ENCODE assay signal across 14 cellular contexts in the genomic region with DNA sequence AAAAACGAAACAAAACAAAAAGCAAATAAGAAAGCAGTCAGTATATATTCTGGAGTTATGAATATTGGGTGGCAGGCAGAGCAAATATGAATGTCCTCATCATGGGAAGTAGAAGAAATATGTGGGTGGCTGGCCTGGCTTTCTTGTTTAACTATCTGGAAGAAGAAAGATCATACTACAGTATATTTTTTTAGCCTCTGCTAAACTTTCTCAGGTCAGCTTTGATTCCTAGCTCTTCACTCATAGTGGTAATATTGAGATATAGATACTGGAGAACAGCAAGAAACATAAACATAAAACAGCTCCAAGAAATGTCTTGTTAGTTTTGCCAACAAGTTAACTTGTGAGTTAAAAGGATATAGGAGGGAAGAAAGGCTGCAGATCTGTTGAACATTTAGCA.
DNase-seq lines count a peak whose midpoint lies in the region; ATAC-seq and TF ChIP-seq lines count a peak whose summit lies in the region.
"Had no signal": no experiment of that assay in that cellular context is flagged by ENCODE, and none has a peak within 500 bp of the region (broad histone marks: within the 10 kb centered on the region; RNA-seq: fewer than 3 reads in every experiment).

No MANE protein-coding gene starts in this region.

- H3K79me2 ChIP-seq in PC-9 (ENCODE audit: low read depth), result peaks cover 85% of the 10 kb centered on the region

- intact Hi-C loops in PC-9 (cut with micrococcal nuclease; ENCODE audit: unreplicated experiment) (no loop called here), colonic mucosa (cut with DNase I) (no loop called here), dorsolateral prefrontal cortex (cut with DNase I) (no loop called here)

- peak overlapping the region; percentile 78 for H3K4me2 ChIP-seq in PC-9

- no peak overlapping the region for H2AFZ ChIP-seq in PC-9

- H3K9me3 ChIP-seq in PC-9 (ENCODE audit: insufficient read depth, low read depth), result no peaks in the 10 kb centered on the region
- H3K9me3 ChIP-seq in colonic mucosa, result no peaks in the 10 kb centered on the region
- no peaks in the 10 kb centered on the region for H3K9me3 ChIP-seq in mucosa of rectum (ENCODE audit: control insufficient read depth in 2 of 2, low read length in 2 of 2)

- peak overlapping the region; percentile 97 for H3K27ac ChIP-seq in 22Rv1
- peak overlapping the region; percentile 95 for H3K27ac ChIP-seq in PC-9
- peak overlapping the region; percentile 92 for H3K27ac ChIP-seq in colonic mucosa
- H3K27ac ChIP-seq in mucosa of rectum (ENCODE audit: low read depth in 2 of 2, low read length in 2 of 2), result peak overlapping the region; percentile 93 to 96
- no peak overlapping the region for H3K27ac ChIP-seq in dorsolateral prefrontal cortex

- H3K4me3 ChIP-seq in PC-9, result peak overlapping the region; percentile 26; the same call in 1 of the 2 replicates
- H3K4me3 ChIP-seq in colonic mucosa, result no peak overlapping the region
- H3K4me3 ChIP-seq in mucosa of rectum (ENCODE audit: low read length in 2 of 2), result no peak overlapping the region
- no peak overlapping the region for H3K4me3 ChIP-seq in dorsolateral prefrontal cortex

- peak overlapping the region in 1 of 2 donors; percentile 81 for H3K9ac ChIP-seq in colonic mucosa (ENCODE audit: low read depth in 2 of 2, low read length in 2 of 2)
- H3K9ac ChIP-seq in mucosa of rectum (ENCODE audit: low read depth in 1 of 2, low read length in 2 of 2), result peak overlapping the region in 1 of 2 donors; percentile 72

- DNase-seq in PC-9 (no peak), colonic mucosa (no peak), dorsolateral prefrontal cortex (no peak), NCI-H510A treated with DMSO at 0.1 percent for 48 hours (lab: John Stamatoyannopoulos, UW) (no peak)
- DNase-seq in NK-92 treated with Interleukin-12 subunit alpha and Interleukin-12 subunit beta, amount 100 ng/mL, for 24 hours (lab: John Stamatoyannopoulos, UW), result no peak
- DNase-seq: activated CD4-positive, alpha-beta T cell treated with anti-CD3 and anti-CD28 coated beads for 1 hour; EL; GOT3; NCI-H187; stimulated activated CD4-positive, alpha-beta T cell treated with anti-CD3 and anti-CD28 coated beads, Interleukin-12 subunit alpha, Interleukin-12 subunit beta, amount 100 ng/mL, for 4 hours had no signal

- peaks cover 66% of the 10 kb centered on the region for H3K4me1 ChIP-seq in PC-9 (replicated peaks; ENCODE audit: insufficient read depth)
- peaks cover 18% of the 10 kb centered on the region for H3K4me1 ChIP-seq in colonic mucosa
- peaks cover 24 to 49% of the 10 kb centered on the region in 2 donors for H3K4me1 ChIP-seq in mucosa of rectum (ENCODE audit: control insufficient read depth in 2 of 2, insufficient read depth in 2 of 2, low read length in 2 of 2)

- BruUV-seq in PC-9 (replicated peaks; lab: Mats Ljungman, UMichigan), result no TSS peak

- H3K9me2 ChIP-seq in PC-9 (ENCODE audit: insufficient read depth), result no peaks in the 10 kb centered on the region

- H3K27me3 ChIP-seq in PC-9 (ENCODE audit: insufficient read depth, low read depth) (no peaks in the 10 kb centered on the region), colonic mucosa (no peaks in the 10 kb centered on the region), mucosa of rectum (ENCODE audit: control insufficient read depth in 2 of 2, insufficient read depth in 2 of 2, low read length in 2 of 2) (no peaks in the 10 kb centered on the region), dorsolateral prefrontal cortex (no peaks in the 10 kb centered on the region)

- no peaks in the 10 kb centered on the region for H4K20me1 ChIP-seq in PC-9 (ENCODE audit: insufficient read depth)

- CTCF ChIA-PET in PC-9 (lab: Charles Lee), result no interaction called here

- no peak for TF ChIP-seq CTCF in 22Rv1 (IDR thresholded peaks at IDR 0.05)
- TF ChIP-seq CTCF in PC-9 (conservative IDR thresholded peaks at IDR 0.05), result no peak
- no peak for TF ChIP-seq CTCF in colonic mucosa (IDR thresholded peaks at IDR 0.05)
- no peak for TF ChIP-seq CTCF in dorsolateral prefrontal cortex (IDR thresholded peaks at IDR 0.05 in 54 of 56, conservative IDR thresholded peaks at IDR 0.05 in 2 of 56; ENCODE audit: low read depth in 1 of 56, partially characterized antibody in 56 of 56)

- no peak for ATAC-seq in GM21515 (IDR thresholded peaks at IDR 0.05; ENCODE audit: unreplicated experiment)
- ATAC-seq: stimulated activated effector memory CD8-positive, alpha-beta T cell treated with anti-CD3 and anti-CD28 coated beads, Interleukin-12 subunit alpha, Interleukin-12 subunit beta, amount 100 ng/mL, for 72 hours had no signal

- POLR2A ChIA-PET in PC-9 (lab: Charles Lee; ENCODE audit: unreplicated experiment), result no interaction called here

- 0 out of 2 replicates have a peak, but pooled peaks cover 6% of the 10 kb centered on the region for H3K36me3 ChIP-seq in PC-9 (ENCODE audit: low read depth)
- H3K36me3 ChIP-seq in colonic mucosa, result no peaks in the 10 kb centered on the region
- peaks cover 7 to 12% of the 10 kb centered on the region in 2 donors for H3K36me3 ChIP-seq in mucosa of rectum (ENCODE audit: control insufficient read depth in 2 of 2, insufficient read depth in 2 of 2, low read length in 2 of 2)

- H3F3A ChIP-seq in PC-9 (ENCODE audit: insufficient read depth, low read depth), result peaks cover 55% of the 10 kb centered on the region

Comparison
In these comparisons a context has a peak if more than half of its experiments do, and no peak if none do; other contexts are left out.
1. H3K27ac ChIP-seq: peak in 22Rv1 (single experiment), PC-9 (single experiment), colonic mucosa (single experiment) and mucosa of rectum (2 of 2); none in dorsolateral prefrontal cortex (0 of 59).